Comparison of ENCODE assay signal across 8 cellular contexts in genomic region chr10:79146611-79147130, GRCh38.
DNase-seq lines count a peak whose midpoint lies in the region; ATAC-seq and TF ChIP-seq lines count a peak whose summit lies in the region.

No MANE protein-coding gene starts in this region.

- H3K9me3 Mint-ChIP-seq in nephron progenitor cell, result no peaks in the 10 kb centered on the region

- ATAC-seq in HG03432 (IDR thresholded peaks at IDR 0.05; ENCODE audit: unreplicated experiment) (peak; percentile 37), left lobe of liver (peak; percentile 43), GM21367 (IDR thresholded peaks at IDR 0.05; ENCODE audit: unreplicated experiment) (no peak), HG03378 (IDR thresholded peaks at IDR 0.05; ENCODE audit: unreplicated experiment) (no peak)
- no peak for ATAC-seq in stimulated activated naive CD8-positive, alpha-beta T cell treated with anti-CD3 and anti-CD28 coated beads, Interleukin-15, Interleukin-2, amounts not matched to agents 100 U/mL and 50 U/mL, for 24 hours

- no peak overlapping the region for H3K4me3 Mint-ChIP-seq in nephron progenitor cell

- H3K36me3 Mint-ChIP-seq in nephron progenitor cell (ENCODE audit: low read depth), result peaks cover 15% of the 10 kb centered on the region

- no peaks in the 10 kb centered on the region for H3K27me3 ChIP-seq in ascending aorta

- no peak overlapping the region for H3K4me3 ChIP-seq in ascending aorta

- H3K27me3 Mint-ChIP-seq in nephron progenitor cell (ENCODE audit: low read depth, poor library complexity), result peaks cover 8% of the 10 kb centered on the region

- H3K4me1 Mint-ChIP-seq in nephron progenitor cell, result peaks cover 96% of the 10 kb centered on the region

- peak overlapping the region; percentile 87 to 88 for H3K27ac ChIP-seq in ascending aorta

- peaks cover 0 to 4% of the 10 kb centered on the region in 2 donors for H3K36me3 ChIP-seq in ascending aorta

- H3K27ac Mint-ChIP-seq in nephron progenitor cell, result no peak overlapping the region

- peak; percentile 71 to 90 for DNase-seq in ascending aorta (ENCODE audit: low spot score in 2 of 2)
- peak; percentile 85 for DNase-seq in left lobe of liver (ENCODE audit: low spot score)
- DNase-seq in stimulated activated naive CD8-positive, alpha-beta T cell treated with anti-CD3 and anti-CD28 coated beads, Interleukin-15, Interleukin-2, amounts not matched to agents 100 U/mL and 50 U/mL, for 24 hours, result peak; percentile 30
- DNase-seq in nephron progenitor cell, result no peak
- DNase-seq in cerebellum (ENCODE audit: low spot score), result no peak

- TF ChIP-seq CTCF in ascending aorta (IDR thresholded peaks at IDR 0.05) (peak in 2 of 3 experiments; percentile 28 to 31), nephron progenitor cell (IDR thresholded peaks at IDR 0.05) (no peak)

- H3K4me1 ChIP-seq in ascending aorta, result peaks cover 30 to 57% of the 10 kb centered on the region in 2 donors

- H3K9me3 ChIP-seq in ascending aorta, result no peaks in the 10 kb centered on the region

- intact Hi-C loops in ascending aorta (cut with DNase I), result loop anchor here (10.0 kb wide), 1 partner anchor 48 kb away; no protein-coding TSS in a partner anchor

Comparison
In these comparisons a context has a peak if more than half of its experiments do, and no peak if none do; other contexts are left out.
1. ATAC-seq: peak in HG03432 (single experiment) and left lobe of liver (single experiment); none in stimulated activated naive CD8-positive, alpha-beta T cell treated with anti-CD3 and anti-CD28 coated beads, Interleukin-15, Interleukin-2, amounts not matched to agents 100 U/mL and 50 U/mL, for 24 hours (single experiment), GM21367 (single experiment) and HG03378 (single experiment).
2. DNase-seq: peak in ascending aorta (2 of 2), left lobe of liver (single experiment) and stimulated activated naive CD8-positive, alpha-beta T cell treated with anti-CD3 and anti-CD28 coated beads, Interleukin-15, Interleukin-2, amounts not matched to agents 100 U/mL and 50 U/mL, for 24 hours (single experiment); none in nephron progenitor cell (single experiment) and cerebellum (single experiment).